In the genomic region with DNA sequence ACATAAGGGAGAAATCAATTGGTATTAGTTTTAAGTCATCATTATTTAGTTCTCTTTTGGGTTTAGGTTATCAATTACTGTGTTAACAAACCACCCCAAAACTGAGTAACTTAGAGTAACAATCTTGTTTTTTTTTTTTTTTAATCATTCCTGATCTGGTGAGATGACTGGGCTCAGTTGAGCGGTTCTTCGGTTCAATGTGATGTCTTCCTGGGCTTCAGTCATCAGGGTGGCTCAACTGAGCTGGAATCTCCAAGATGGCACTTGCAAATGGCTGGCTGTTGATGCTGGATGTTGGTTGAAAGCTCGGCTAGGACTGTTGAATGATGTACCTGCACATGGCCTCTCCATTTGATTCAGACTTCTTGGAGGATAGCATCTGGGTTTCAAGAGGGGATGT, we compare ENCODE assay signal across 39 cellular contexts. TPM values are rescaled to one million over a fixed set of nuclear protein-coding genes. Genes with fewer than 3 reads are reported as not detected.
"Had no signal": no experiment of that assay in that cellular context is flagged by ENCODE, and none has a peak within 500 bp of the region (broad histone marks: within the 10 kb centered on the region; RNA-seq: fewer than 3 reads in every experiment).

No MANE protein-coding gene starts in this region.

- ATAC-seq: activated CD4-positive, alpha-beta T cell treated with anti-CD3 and anti-CD28 coated beads for 36 hours; activated CD4-positive, CD25-positive, alpha-beta regulatory T cell treated with anti-CD3 and anti-CD28 coated beads, Interleukin-2, amount 50 U/mL, for 24 hours; activated CD8-positive, alpha-beta memory T cell treated with anti-CD3 and anti-CD28 coated beads, Interleukin-2, amount 10 ng/mL, durations not matched to agents 7 days and 5 days; activated CD8-positive, alpha-beta T cell treated with anti-CD3 and anti-CD28 coated beads, Interleukin-2, amount 10 ng/mL, durations not matched to agents 7 days and 5 days; activated naive CD4-positive, alpha-beta T cell treated with anti-CD3 and anti-CD28 coated beads, Interleukin-2, amount 50 U/mL, for 72 hours; activated T-helper 17 cell treated with anti-CD3 and anti-CD28 coated beads, Interleukin-2, amount 50 U/mL, for 72 hours; body of pancreas; WTC11 had no signal

- FAIRE-seq: astrocyte had no signal

- H3K36me3 ChIP-seq: adrenal gland, brain microvascular endothelial cell, breast epithelium, WERI-Rb-1 had no signal

- H3K36me3 Mint-ChIP-seq: activated CD8-positive, alpha-beta memory T cell treated with anti-CD3 and anti-CD28 coated beads, Interleukin-2, amount 10 ng/mL, durations not matched to agents 7 days and 5 days; activated naive CD8-positive, alpha-beta T cell treated with anti-CD3 and anti-CD28 coated beads for 36 hours had no signal

- H3K4me1 Mint-ChIP-seq: activated CD4-positive, alpha-beta memory T cell treated with anti-CD3 and anti-CD28 coated beads, Interleukin-2, amount 10 ng/mL, durations not matched to agents 7 days and 5 days; activated CD4-positive, alpha-beta T cell treated with anti-CD3 and anti-CD28 coated beads for 36 hours; activated CD4-positive, alpha-beta T cell treated with anti-CD3 and anti-CD28 coated beads, Interleukin-2, amount 10 ng/mL, durations not matched to agents 7 days and 5 days; activated CD8-positive, alpha-beta memory T cell treated with anti-CD3 and anti-CD28 coated beads, Interleukin-2, amount 10 ng/mL, durations not matched to agents 7 days and 5 days; activated naive CD8-positive, alpha-beta T cell treated with anti-CD3 and anti-CD28 coated beads for 36 hours; activated T-helper 17 cell treated with anti-CD3 and anti-CD28 coated beads, Interleukin-2, amount 50 U/mL, for 72 hours had no signal

- H3K4me3 Mint-ChIP-seq: activated CD4-positive, alpha-beta memory T cell treated with anti-CD3 and anti-CD28 coated beads, Interleukin-2, amount 10 ng/mL, durations not matched to agents 7 days and 5 days; activated CD4-positive, alpha-beta T cell treated with anti-CD3 and anti-CD28 coated beads for 36 hours; activated CD4-positive, alpha-beta T cell treated with anti-CD3 and anti-CD28 coated beads, Interleukin-2, amount 10 ng/mL, durations not matched to agents 7 days and 5 days; activated CD8-positive, alpha-beta memory T cell treated with anti-CD3 and anti-CD28 coated beads, Interleukin-2, amount 10 ng/mL, durations not matched to agents 7 days and 5 days; activated CD8-positive, alpha-beta T cell treated with anti-CD3 and anti-CD28 coated beads, Interleukin-2, amount 10 ng/mL, durations not matched to agents 7 days and 5 days; activated naive CD4-positive, alpha-beta T cell treated with anti-CD3 and anti-CD28 coated beads for 36 hours; activated naive CD8-positive, alpha-beta T cell treated with anti-CD3 and anti-CD28 coated beads for 36 hours; activated T-cell treated with anti-CD3 and anti-CD28 coated beads, Interleukin-2, amount 50 U/mL, for 24 hours; activated T-helper 17 cell treated with anti-CD3 and anti-CD28 coated beads, Interleukin-2, amount 50 U/mL, for 72 hours; T-helper 1 cell treated with Interleukin-12 subunit alpha and Interleukin-12 subunit beta and Interleukin-4 antibody, amounts not matched to agents 30 μg/mL and 1 μg/mL, for 36 hours; T-helper 2 cell treated with Interferon-gamma antibody and Interleukin-4, amounts not matched to agents 5 μg/mL and 100 μg/mL, for 36 hours; WTC11 had no signal

- H3K27me3 Mint-ChIP-seq: activated CD4-positive, alpha-beta memory T cell treated with anti-CD3 and anti-CD28 coated beads, Interleukin-2, amount 10 ng/mL, durations not matched to agents 7 days and 5 days had no signal

- H3K27ac Mint-ChIP-seq: activated CD4-positive, alpha-beta memory T cell treated with anti-CD3 and anti-CD28 coated beads, Interleukin-2, amount 10 ng/mL, durations not matched to agents 7 days and 5 days; activated CD4-positive, alpha-beta T cell treated with anti-CD3 and anti-CD28 coated beads for 36 hours; activated CD4-positive, alpha-beta T cell treated with anti-CD3 and anti-CD28 coated beads, Interleukin-2, amount 10 ng/mL, durations not matched to agents 7 days and 5 days; activated CD8-positive, alpha-beta memory T cell treated with anti-CD3 and anti-CD28 coated beads, Interleukin-2, amount 10 ng/mL, durations not matched to agents 7 days and 5 days; activated CD8-positive, alpha-beta T cell treated with anti-CD3 and anti-CD28 coated beads, Interleukin-2, amount 10 ng/mL, durations not matched to agents 7 days and 5 days; activated naive CD4-positive, alpha-beta T cell treated with anti-CD3 and anti-CD28 coated beads for 36 hours; activated naive CD4-positive, alpha-beta T cell treated with anti-CD3 and anti-CD28 coated beads, Interleukin-2, amount 50 U/mL, for 72 hours; activated naive CD8-positive, alpha-beta T cell treated with anti-CD3 and anti-CD28 coated beads for 36 hours; activated T-cell treated with anti-CD3 and anti-CD28 coated beads, Interleukin-2, amount 50 U/mL, for 24 hours; activated T-helper 17 cell treated with anti-CD3 and anti-CD28 coated beads, Interleukin-2, amount 50 U/mL, for 72 hours; T-helper 1 cell treated with Interleukin-12 subunit alpha and Interleukin-12 subunit beta and Interleukin-4 antibody, amounts not matched to agents 30 μg/mL and 1 μg/mL, for 36 hours; T-helper 2 cell treated with Interferon-gamma antibody and Interleukin-4, amounts not matched to agents 5 μg/mL and 100 μg/mL, for 36 hours; WTC11 had no signal

- H3K27me3 ChIP-seq: adrenal gland, body of pancreas, brain microvascular endothelial cell, breast epithelium had no signal

- H3K27ac ChIP-seq: adrenal gland, body of pancreas, brain microvascular endothelial cell, breast epithelium, WERI-Rb-1 had no signal

- DNase-seq: activated CD4-positive, alpha-beta memory T cell treated with anti-CD3 and anti-CD28 coated beads, Interleukin-2, amount 10 ng/mL, durations not matched to agents 7 days and 5 days; activated CD4-positive, alpha-beta T cell treated with anti-CD3 and anti-CD28 coated beads for 1 hour; activated CD4-positive, alpha-beta T cell treated with anti-CD3 and anti-CD28 coated beads for 36 hours; activated CD4-positive, alpha-beta T cell treated with anti-CD3 and anti-CD28 coated beads for 48 hours; activated CD4-positive, alpha-beta T cell treated with anti-CD3 and anti-CD28 coated beads, Interleukin-2, amount 10 ng/mL, durations not matched to agents 7 days and 5 days; activated CD4-positive, alpha-beta T cell treated with anti-CD3 and anti-CD28 coated beads, Interleukin-2, amount 50 U/mL, for 48 hours; activated CD4-positive, CD25-positive, alpha-beta regulatory T cell; activated CD8-positive, alpha-beta memory T cell treated with anti-CD3 and anti-CD28 coated beads for 24 hours; activated CD8-positive, alpha-beta memory T cell treated with anti-CD3 and anti-CD28 coated beads, Interleukin-2, amount 10 ng/mL, durations not matched to agents 7 days and 5 days; activated CD8-positive, alpha-beta memory T cell treated with anti-CD3 and anti-CD28 coated beads, Interleukin-2, amount 50 U/mL, for 48 hours; activated CD8-positive, alpha-beta T cell treated with anti-CD3 and anti-CD28 coated beads, Interleukin-2, amount 10 ng/mL, durations not matched to agents 7 days and 5 days; activated effector memory CD4-positive, alpha-beta T cell treated with anti-CD3 and anti-CD28 coated beads, Interleukin-2, amount 50 U/mL, for 16 hours; activated gamma-delta T cell treated with Interleukin-2 at 50 U/mL for 16 hours; activated naive CD4-positive, alpha-beta T cell; activated naive CD4-positive, alpha-beta T cell treated with anti-CD3 and anti-CD28 coated beads for 36 hours; activated naive CD4-positive, alpha-beta T cell treated with anti-CD3 and anti-CD28 coated beads, Interleukin-2, amount 50 U/mL, for 16 hours; activated naive CD8-positive, alpha-beta T cell treated with anti-CD3 and anti-CD28 coated beads for 36 hours; activated T-cell treated with anti-CD3 and anti-CD28 coated beads, Interleukin-2, amount 50 U/mL, for 24 hours; activated T-cell treated with anti-CD3 and anti-CD28 coated beads, Interleukin-2, amount 50 U/mL, for 48 hours; adrenal gland; amniotic stem cell; body of pancreas; brain microvascular endothelial cell; central memory CD4-positive, alpha-beta T cell; T-helper 1 cell; T-helper 2 cell; T-helper 9 cell; WERI-Rb-1 had no signal

- H3K4me1 ChIP-seq: adrenal gland, body of pancreas, breast epithelium had no signal

- H3K9me3 Mint-ChIP-seq: activated T-helper 17 cell treated with anti-CD3 and anti-CD28 coated beads, Interleukin-2, amount 50 U/mL, for 72 hours had no signal

- H3K9me3 ChIP-seq: adrenal gland had no signal

- H3K4me3 ChIP-seq: adrenal gland, body of pancreas, breast epithelium had no signal

RNA-seq across cellular contexts. Expression of a gene that starts 3.2 kb away (rescaled TPM):
- total RNA-seq: activated CD4-positive, alpha-beta memory T cell treated with anti-CD3 and anti-CD28 coated beads, Interleukin-2, amount 10 ng/mL, durations not matched to agents 7 days and 5 days; activated CD4-positive, alpha-beta T cell treated with anti-CD3 and anti-CD28 coated beads for 36 hours; activated CD4-positive, alpha-beta T cell treated with anti-CD3 and anti-CD28 coated beads, Interleukin-2, amount 10 ng/mL, durations not matched to agents 7 days and 5 days; activated CD8-positive, alpha-beta memory T cell treated with anti-CD3 and anti-CD28 coated beads, Interleukin-2, amount 10 ng/mL, durations not matched to agents 7 days and 5 days; activated CD8-positive, alpha-beta T cell treated with anti-CD3 and anti-CD28 coated beads, Interleukin-2, amount 10 ng/mL, durations not matched to agents 7 days and 5 days; activated naive CD4-positive, alpha-beta T cell treated with anti-CD3 and anti-CD28 coated beads for 36 hours; activated naive CD4-positive, alpha-beta T cell treated with anti-CD3 and anti-CD28 coated beads, Interleukin-2, amount 50 U/mL, for 72 hours; activated naive CD8-positive, alpha-beta T cell treated with anti-CD3 and anti-CD28 coated beads for 36 hours; activated T-helper 17 cell treated with anti-CD3 and anti-CD28 coated beads, Interleukin-2, amount 50 U/mL, for 72 hours; adrenal gland; aorta; astrocyte; body of pancreas; breast epithelium; cardiac septum; cerebellum; WTC11 had no signal
- polyA plus RNA-seq: adrenal gland, aorta had no signal

RNA-seq across cellular contexts. Expression of a gene that starts 20.7 kb away (rescaled TPM):
- total RNA-seq: activated CD4-positive, alpha-beta memory T cell treated with anti-CD3 and anti-CD28 coated beads, Interleukin-2, amount 10 ng/mL, durations not matched to agents 7 days and 5 days; activated CD4-positive, alpha-beta T cell treated with anti-CD3 and anti-CD28 coated beads for 36 hours; activated CD4-positive, alpha-beta T cell treated with anti-CD3 and anti-CD28 coated beads, Interleukin-2, amount 10 ng/mL, durations not matched to agents 7 days and 5 days; activated CD8-positive, alpha-beta memory T cell treated with anti-CD3 and anti-CD28 coated beads, Interleukin-2, amount 10 ng/mL, durations not matched to agents 7 days and 5 days; activated CD8-positive, alpha-beta T cell treated with anti-CD3 and anti-CD28 coated beads, Interleukin-2, amount 10 ng/mL, durations not matched to agents 7 days and 5 days; activated naive CD4-positive, alpha-beta T cell treated with anti-CD3 and anti-CD28 coated beads for 36 hours; activated naive CD4-positive, alpha-beta T cell treated with anti-CD3 and anti-CD28 coated beads, Interleukin-2, amount 50 U/mL, for 72 hours; activated naive CD8-positive, alpha-beta T cell treated with anti-CD3 and anti-CD28 coated beads for 36 hours; activated T-helper 17 cell treated with anti-CD3 and anti-CD28 coated beads, Interleukin-2, amount 50 U/mL, for 72 hours; aorta; body of pancreas; breast epithelium; cardiac septum; cerebellum; WTC11 had no signal
- polyA plus RNA-seq: adrenal gland, aorta had no signal
